18 cellular contexts compared by ENCODE assay signal in genomic region chr5:133269707-133270106, GRCh38.
"Had no signal": no experiment of that assay in that cellular context is flagged by ENCODE, and none has a peak within 500 bp of the region (broad histone marks: within the 10 kb centered on the region; RNA-seq: fewer than 3 reads in every experiment).

No MANE protein-coding gene starts in this region.

- DNase-seq: dermis blood vessel endothelial cell; dorsolateral prefrontal cortex; effector CD4-positive, alpha-beta T cell; effector memory CD4-positive, alpha-beta T cell; foreskin keratinocyte; heart left ventricle; hypothalamus; immature natural killer cell; islet precursor cell; kidney; kidney glomerular epithelial cell; left colon; left lung; left ventricle myocardium superior; lower lobe of right lung; mesenchymal stem cell; mucosa of descending colon; naive B cell had no signal
